In genomic region chr7:127782550-127783266, GRCh38 we compare ENCODE assay signal across 9 cellular contexts.
A peak's percentile ranks its signal among the peaks of the same experiment; 100 is the strongest.
DNase-seq lines count a peak whose midpoint lies in the region; ATAC-seq, FAIRE-seq and TF ChIP-seq lines count a peak whose summit lies in the region.
"Had no signal": no experiment of that assay in that cellular context is flagged by ENCODE, and none has a peak within 500 bp of the region (broad histone marks: within the 10 kb centered on the region; RNA-seq: fewer than 3 reads in every experiment).

No MANE protein-coding gene starts in this region.

- H3K36me3 Mint-ChIP-seq in activated CD8-positive, alpha-beta T cell treated with anti-CD3 and anti-CD28 coated beads, Interleukin-2, amount 10 ng/mL, durations not matched to agents 7 days and 5 days (ENCODE audit: low read depth) = peaks cover 14% of the 10 kb centered on the region
- peaks cover 21% of the 10 kb centered on the region for H3K36me3 Mint-ChIP-seq in activated CD8-positive, alpha-beta T cell treated with anti-CD3 and anti-CD28 coated beads for 36 hours (ENCODE audit: low read depth)
- H3K36me3 Mint-ChIP-seq in stimulated activated effector memory CD8-positive, alpha-beta T cell treated with anti-CD3 and anti-CD28 coated beads, Interleukin-12 subunit alpha, Interleukin-12 subunit beta, amount 100 ng/mL, for 72 hours = peaks cover 12% of the 10 kb centered on the region

- intact Hi-C loops in activated CD8-positive, alpha-beta T cell treated with anti-CD3 and anti-CD28 coated beads for 36 hours (cut with micrococcal nuclease) = no loop called here

- TF ChIP-seq CTCF in activated CD8-positive, alpha-beta T cell treated with anti-CD3 and anti-CD28 coated beads for 36 hours (IDR thresholded peaks at IDR 0.05) = no peak
- TF ChIP-seq CTCF in GM20000 (IDR thresholded peaks at IDR 0.05; ENCODE audit: extremely low read depth, missing control alignments) = no peak

- POLR2A ChIA-PET in activated CD8-positive, alpha-beta T cell treated with anti-CD3 and anti-CD28 coated beads, Interleukin-2, amount 10 ng/mL, durations not matched to agents 7 days and 5 days (lab: Charles Lee) = no interaction called here
- POLR2A ChIA-PET in activated CD8-positive, alpha-beta T cell treated with anti-CD3 and anti-CD28 coated beads for 36 hours (lab: Charles Lee) = no interaction called here

- DNase-seq in activated CD8-positive, alpha-beta T cell treated with anti-CD3 and anti-CD28 coated beads, Interleukin-2, amount 10 ng/mL, durations not matched to agents 7 days and 5 days = no peak
- no peak for DNase-seq in activated CD8-positive, alpha-beta T cell treated with anti-CD3 and anti-CD28 coated beads for 36 hours
- peak; percentile 69 for DNase-seq in SKM-1 treated with dmso at 0.1 percent for 144 hours (lab: John Stamatoyannopoulos, UW; ENCODE audit: unreplicated experiment)
- DNase-seq in stimulated activated effector memory CD8-positive, alpha-beta T cell treated with anti-CD3 and anti-CD28 coated beads, Interleukin-12 subunit alpha, Interleukin-12 subunit beta, amount 100 ng/mL, for 72 hours (ENCODE audit: low spot score in 2 of 2) = no peak
- DNase-seq in HTR-8/SVneo (ENCODE audit: insufficient read length, low spot score) = no peak
- DNase-seq in hepatic stellate cell (ENCODE audit: low spot score) = no peak
- no peak for DNase-seq in GM20000 (ENCODE audit: low spot score)

- H3K4me1 Mint-ChIP-seq in activated CD8-positive, alpha-beta T cell treated with anti-CD3 and anti-CD28 coated beads, Interleukin-2, amount 10 ng/mL, durations not matched to agents 7 days and 5 days (ENCODE audit: low read depth) = peaks cover 19% of the 10 kb centered on the region
- peaks cover 19% of the 10 kb centered on the region for H3K4me1 Mint-ChIP-seq in activated CD8-positive, alpha-beta T cell treated with anti-CD3 and anti-CD28 coated beads for 36 hours (ENCODE audit: low read depth)
- peaks cover 52% of the 10 kb centered on the region for H3K4me1 Mint-ChIP-seq in stimulated activated effector memory CD8-positive, alpha-beta T cell treated with anti-CD3 and anti-CD28 coated beads, Interleukin-12 subunit alpha, Interleukin-12 subunit beta, amount 100 ng/mL, for 72 hours

- H3K27ac Mint-ChIP-seq in activated CD8-positive, alpha-beta T cell treated with anti-CD3 and anti-CD28 coated beads, Interleukin-2, amount 10 ng/mL, durations not matched to agents 7 days and 5 days = no peak overlapping the region
- H3K27ac Mint-ChIP-seq in activated CD8-positive, alpha-beta T cell treated with anti-CD3 and anti-CD28 coated beads for 36 hours = no peak overlapping the region
- peak overlapping the region; percentile 40 for H3K27ac Mint-ChIP-seq in stimulated activated effector memory CD8-positive, alpha-beta T cell treated with anti-CD3 and anti-CD28 coated beads, Interleukin-12 subunit alpha, Interleukin-12 subunit beta, amount 100 ng/mL, for 72 hours
- H3K27ac Mint-ChIP-seq: stimulated activated naive CD8-positive, alpha-beta T cell treated with anti-CD3 and anti-CD28 coated beads, Interleukin-15, Interleukin-2, amounts not matched to agents 100 ng/mL and 50 ng/mL, for 24 hours had no signal

- no peaks in the 10 kb centered on the region for H3K9me3 Mint-ChIP-seq in activated CD8-positive, alpha-beta T cell treated with anti-CD3 and anti-CD28 coated beads, Interleukin-2, amount 10 ng/mL, durations not matched to agents 7 days and 5 days (ENCODE audit: insufficient read depth)
- H3K9me3 Mint-ChIP-seq in activated CD8-positive, alpha-beta T cell treated with anti-CD3 and anti-CD28 coated beads for 36 hours = no peaks in the 10 kb centered on the region
- no peaks in the 10 kb centered on the region for H3K9me3 Mint-ChIP-seq in stimulated activated effector memory CD8-positive, alpha-beta T cell treated with anti-CD3 and anti-CD28 coated beads, Interleukin-12 subunit alpha, Interleukin-12 subunit beta, amount 100 ng/mL, for 72 hours
- H3K9me3 Mint-ChIP-seq: stimulated activated naive CD8-positive, alpha-beta T cell treated with anti-CD3 and anti-CD28 coated beads, Interleukin-15, Interleukin-2, amounts not matched to agents 100 ng/mL and 50 ng/mL, for 24 hours had no signal

- H3K4me3 Mint-ChIP-seq in activated CD8-positive, alpha-beta T cell treated with anti-CD3 and anti-CD28 coated beads, Interleukin-2, amount 10 ng/mL, durations not matched to agents 7 days and 5 days = no peak overlapping the region
- H3K4me3 Mint-ChIP-seq in activated CD8-positive, alpha-beta T cell treated with anti-CD3 and anti-CD28 coated beads for 36 hours = no peak overlapping the region
- H3K4me3 Mint-ChIP-seq in stimulated activated effector memory CD8-positive, alpha-beta T cell treated with anti-CD3 and anti-CD28 coated beads, Interleukin-12 subunit alpha, Interleukin-12 subunit beta, amount 100 ng/mL, for 72 hours = no peak overlapping the region
- H3K4me3 Mint-ChIP-seq: stimulated activated naive CD8-positive, alpha-beta T cell treated with anti-CD3 and anti-CD28 coated beads, Interleukin-15, Interleukin-2, amounts not matched to agents 100 ng/mL and 50 ng/mL, for 24 hours had no signal

- FAIRE-seq in HTR-8/SVneo (lab: Jason Lieb, UNC) = no peak

- CTCF ChIA-PET in activated CD8-positive, alpha-beta T cell treated with anti-CD3 and anti-CD28 coated beads, Interleukin-2, amount 10 ng/mL, durations not matched to agents 7 days and 5 days (lab: Charles Lee) = interaction anchor here (1.0 to 1.3 kb wide), 2 partner anchors 10 to 11 kb away, joined by 3 to 5 read pairs; no protein-coding TSS in a partner anchor
- CTCF ChIA-PET in activated CD8-positive, alpha-beta T cell treated with anti-CD3 and anti-CD28 coated beads for 36 hours (lab: Charles Lee) = interaction anchor here (1.2 kb wide), 1 partner anchor 10 kb away, joined by 9 read pairs; no protein-coding TSS in a partner anchor

- peak; percentile 19 for ATAC-seq in activated CD8-positive, alpha-beta T cell treated with anti-CD3 and anti-CD28 coated beads, Interleukin-2, amount 10 ng/mL, durations not matched to agents 7 days and 5 days
- no peak for ATAC-seq in activated CD8-positive, alpha-beta T cell treated with anti-CD3 and anti-CD28 coated beads for 36 hours
- ATAC-seq in HG03045 (IDR thresholded peaks at IDR 0.05; ENCODE audit: unreplicated experiment) = peak; percentile 64
- ATAC-seq in stimulated activated effector memory CD8-positive, alpha-beta T cell treated with anti-CD3 and anti-CD28 coated beads, Interleukin-12 subunit alpha, Interleukin-12 subunit beta, amount 100 ng/mL, for 72 hours = no peak

- no peaks in the 10 kb centered on the region for H3K27me3 Mint-ChIP-seq in activated CD8-positive, alpha-beta T cell treated with anti-CD3 and anti-CD28 coated beads, Interleukin-2, amount 10 ng/mL, durations not matched to agents 7 days and 5 days (ENCODE audit: low read depth)
- H3K27me3 Mint-ChIP-seq in activated CD8-positive, alpha-beta T cell treated with anti-CD3 and anti-CD28 coated beads for 36 hours = no peaks in the 10 kb centered on the region
- H3K27me3 Mint-ChIP-seq: stimulated activated naive CD8-positive, alpha-beta T cell treated with anti-CD3 and anti-CD28 coated beads, Interleukin-15, Interleukin-2, amounts not matched to agents 100 ng/mL and 50 ng/mL, for 24 hours had no signal

Comparison
In these comparisons a context has a peak if more than half of its experiments do, and no peak if none do; other contexts are left out.
1. ATAC-seq: peak in activated CD8-positive, alpha-beta T cell treated with anti-CD3 and anti-CD28 coated beads, Interleukin-2, amount 10 ng/mL, durations not matched to agents 7 days and 5 days (single experiment) and HG03045 (single experiment); none in activated CD8-positive, alpha-beta T cell treated with anti-CD3 and anti-CD28 coated beads for 36 hours (single experiment) and stimulated activated effector memory CD8-positive, alpha-beta T cell treated with anti-CD3 and anti-CD28 coated beads, Interleukin-12 subunit alpha, Interleukin-12 subunit beta, amount 100 ng/mL, for 72 hours (single experiment).